ENCODE assay signal across 27 cellular contexts in the genomic region with DNA sequence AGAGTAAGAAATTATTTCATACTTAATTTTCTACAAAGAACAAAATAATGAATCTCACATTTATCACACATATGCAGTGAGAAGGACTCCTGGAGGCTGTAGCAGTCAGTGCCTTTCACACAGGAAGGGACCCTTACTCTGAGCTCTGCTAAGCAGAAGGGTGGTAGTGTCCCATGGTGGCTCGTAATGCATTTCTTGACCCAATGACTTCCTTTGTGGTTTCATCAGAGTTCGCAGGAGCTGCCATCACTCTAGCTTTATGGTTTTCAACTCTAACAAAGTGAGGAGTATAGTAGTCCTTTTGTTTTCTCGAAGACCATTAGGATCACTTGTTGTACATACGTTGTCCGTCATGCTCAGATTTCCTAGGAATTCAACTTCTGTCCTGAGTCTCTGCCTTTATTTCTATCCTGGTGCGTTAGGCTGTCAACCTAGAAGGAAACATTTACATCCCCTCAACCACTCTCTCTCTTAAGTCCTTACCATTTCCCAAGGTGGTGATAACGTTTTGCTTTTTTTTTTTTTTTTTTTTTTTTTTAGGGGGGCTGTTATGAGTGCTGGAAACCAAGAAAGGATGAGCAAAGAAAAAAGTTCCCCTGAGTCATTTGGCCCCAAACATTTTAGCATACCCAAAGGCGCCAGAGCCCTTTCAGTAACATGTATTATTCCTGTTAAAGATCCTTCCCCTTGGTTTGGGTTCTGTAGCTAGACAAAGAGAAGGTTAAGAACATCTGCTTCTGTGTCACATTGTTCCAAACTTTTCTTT. TPM values are rescaled to one million over a fixed set of nuclear protein-coding genes. Genes with fewer than 3 reads are reported as not detected.
DNase-seq lines count a peak whose midpoint lies in the region; ATAC-seq and TF ChIP-seq lines count a peak whose summit lies in the region.
"Had no signal": no experiment of that assay in that cellular context is flagged by ENCODE, and none has a peak within 500 bp of the region (broad histone marks: within the 10 kb centered on the region; RNA-seq: fewer than 3 reads in every experiment).

No MANE protein-coding gene starts in this region.

- no peaks in the 10 kb centered on the region for H3K9me3 ChIP-seq in naive thymus-derived CD4-positive, alpha-beta T cell (ENCODE audit: control insufficient read depth in 2 of 3, low read length in 3 of 3)
- H3K9me3 ChIP-seq: esophagus squamous epithelium, neutrophil, transverse colon had no signal

- peak; percentile 93 to 96 for ATAC-seq in activated T-cell treated with anti-CD3 and anti-CD28 coated beads, Interleukin-2, amount 50 U/mL, for 72 hours (replicated peaks in 1 of 2)
- peak; percentile 84 for ATAC-seq in naive thymus-derived CD4-positive, alpha-beta T cell
- no peak for ATAC-seq in GM18873 (IDR thresholded peaks at IDR 0.05; ENCODE audit: low FRiP score, unreplicated experiment)
- ATAC-seq: Panc1 had no signal

- H3K4me1 ChIP-seq in naive thymus-derived CD4-positive, alpha-beta T cell (ENCODE audit: control insufficient read depth in 2 of 2, insufficient read depth in 2 of 2, low read length in 2 of 2) = peaks cover 0 to 11% of the 10 kb centered on the region in 2 donors
- H3K4me1 ChIP-seq: esophagus squamous epithelium, transverse colon had no signal

- peaks cover 28% of the 10 kb centered on the region for H3K27me3 Mint-ChIP-seq in activated T-cell treated with anti-CD3 and anti-CD28 coated beads, Interleukin-2, amount 50 U/mL, for 72 hours (ENCODE audit: low read depth)
- peaks cover 0 to 20% (median 5%) of the 10 kb centered on the region in 5 donors for H3K27me3 Mint-ChIP-seq in naive thymus-derived CD4-positive, alpha-beta T cell
- H3K27me3 Mint-ChIP-seq: brain had no signal

- H3K4me3 ChIP-seq in Jurkat, Clone E6-1 (ENCODE audit: low read length) = no peak overlapping the region
- no peak overlapping the region for H3K4me3 ChIP-seq in naive thymus-derived CD4-positive, alpha-beta T cell (ENCODE audit: low read length)
- H3K4me3 ChIP-seq: esophagus squamous epithelium, lung, skin epidermis, transverse colon had no signal

- H3K36me3 Mint-ChIP-seq in activated T-cell treated with anti-CD3 and anti-CD28 coated beads, Interleukin-2, amount 50 U/mL, for 72 hours (ENCODE audit: insufficient read depth in 2 of 2) = peaks cover 2 to 4% of the 10 kb centered on the region in 2 donors
- H3K36me3 Mint-ChIP-seq in naive thymus-derived CD4-positive, alpha-beta T cell = no peaks in the 10 kb centered on the region
- H3K36me3 Mint-ChIP-seq: brain had no signal

- intact Hi-C loops in naive thymus-derived CD4-positive, alpha-beta T cell (cut with micrococcal nuclease) = no loop called here

- CTCF ChIA-PET in naive thymus-derived CD4-positive, alpha-beta T cell (lab: Charles Lee) = interaction anchor here (0.6 kb wide), 1 partner anchor 77 kb away, joined by 3 read pairs; no protein-coding TSS in a partner anchor
- CTCF ChIA-PET in HEK293T (lab: Yijun Ruan, JAX) = no interaction called here

- no peak overlapping the region for H3K27ac ChIP-seq in naive thymus-derived CD4-positive, alpha-beta T cell (ENCODE audit: low read depth, low read length)
- H3K27ac ChIP-seq: 22Rv1, esophagus squamous epithelium, neutrophil, skin epidermis, transverse colon had no signal

- POLR2A ChIA-PET in naive thymus-derived CD4-positive, alpha-beta T cell (lab: Charles Lee) = no interaction called here
- POLR2A ChIA-PET in HEK293T (lab: Yijun Ruan, JAX) = no interaction called here

- H3K4me1 Mint-ChIP-seq in activated T-cell treated with anti-CD3 and anti-CD28 coated beads, Interleukin-2, amount 50 U/mL, for 72 hours (ENCODE audit: low read depth) = peaks cover 24% of the 10 kb centered on the region
- peaks cover 0 to 7% (median 0%) of the 10 kb centered on the region in 7 donors for H3K4me1 Mint-ChIP-seq in naive thymus-derived CD4-positive, alpha-beta T cell
- H3K4me1 Mint-ChIP-seq: brain had no signal

- no peaks in the 10 kb centered on the region for H3K36me3 ChIP-seq in naive thymus-derived CD4-positive, alpha-beta T cell (ENCODE audit: control insufficient read depth in 2 of 3, insufficient read depth in 3 of 3, low read length in 3 of 3)
- H3K36me3 ChIP-seq: esophagus squamous epithelium, neutrophil, transverse colon had no signal

- H3K4me3 Mint-ChIP-seq in activated T-cell treated with anti-CD3 and anti-CD28 coated beads, Interleukin-2, amount 50 U/mL, for 72 hours = peak overlapping the region; percentile 47 to 82
- H3K4me3 Mint-ChIP-seq in naive thymus-derived CD4-positive, alpha-beta T cell = peak overlapping the region in 1 of 10 donors; percentile 21
- H3K4me3 Mint-ChIP-seq: activated CD4-positive, alpha-beta T cell treated with anti-CD3 and anti-CD28 coated beads, Interleukin-2, amount 10 ng/mL, durations not matched to agents 7 days and 5 days; brain; T-helper 1 cell treated with Interleukin-12 subunit alpha and Interleukin-12 subunit beta and Interleukin-4 antibody, amounts not matched to agents 30 μg/mL and 1 μg/mL, for 36 hours had no signal

- peaks cover 0 to 2% of the 10 kb centered on the region in 2 donors for H3K9me3 Mint-ChIP-seq in activated T-cell treated with anti-CD3 and anti-CD28 coated beads, Interleukin-2, amount 50 U/mL, for 72 hours
- H3K9me3 Mint-ChIP-seq in naive thymus-derived CD4-positive, alpha-beta T cell = peaks cover 0 to 5% (median 0%) of the 10 kb centered on the region in 11 donors
- H3K9me3 Mint-ChIP-seq: T-helper 1 cell treated with Interleukin-12 subunit alpha and Interleukin-12 subunit beta and Interleukin-4 antibody, amounts not matched to agents 30 μg/mL and 1 μg/mL, for 36 hours had no signal

- no peaks in the 10 kb centered on the region for H3K27me3 ChIP-seq in naive thymus-derived CD4-positive, alpha-beta T cell (ENCODE audit: control insufficient read depth in 2 of 2, insufficient read depth in 2 of 2, low read length in 2 of 2)
- H3K27me3 ChIP-seq: esophagus squamous epithelium, neutrophil, transverse colon had no signal

- H3K27ac Mint-ChIP-seq in activated T-cell treated with anti-CD3 and anti-CD28 coated beads, Interleukin-2, amount 50 U/mL, for 72 hours = peak overlapping the region; percentile 92
- no peak overlapping the region for H3K27ac Mint-ChIP-seq in naive thymus-derived CD4-positive, alpha-beta T cell
- H3K27ac Mint-ChIP-seq: activated CD4-positive, alpha-beta T cell treated with anti-CD3 and anti-CD28 coated beads, Interleukin-2, amount 10 ng/mL, durations not matched to agents 7 days and 5 days; brain; T-helper 1 cell treated with Interleukin-12 subunit alpha and Interleukin-12 subunit beta and Interleukin-4 antibody, amounts not matched to agents 30 μg/mL and 1 μg/mL, for 36 hours had no signal

- peak; percentile 42 for DNase-seq in NK-92 treated with Interleukin-12 subunit alpha and Interleukin-12 subunit beta, amount 100 ng/mL, for 24 hours (lab: John Stamatoyannopoulos, UW)
- no peak for DNase-seq in NK-92 (lab: John Stamatoyannopoulos, UW; ENCODE audit: unreplicated experiment)
- peak; percentile 46 for DNase-seq in Jurkat, Clone E6-1 (ENCODE audit: low read depth, low spot score)
- DNase-seq in activated T-cell treated with anti-CD3 and anti-CD28 coated beads, Interleukin-2, amount 50 U/mL, for 72 hours = peak; percentile 32 to 36
- DNase-seq in naive thymus-derived CD4-positive, alpha-beta T cell = no peak
- DNase-seq in HEK293T (ENCODE audit: extremely low spot score) = no peak
- DNase-seq in OCI-M1 (lab: John Stamatoyannopoulos, UW) = no peak
- DNase-seq: activated CD4-positive, alpha-beta T cell treated with anti-CD3 and anti-CD28 coated beads, Interleukin-2, amount 10 ng/mL, durations not matched to agents 7 days and 5 days; COR-L47; DMS79 treated with DMSO at 0.1 percent for 48 hours; effector CD8-positive, alpha-beta T cell; esophagus squamous epithelium; kidney; NCI-H1092 treated with DMSO at 0.1 percent for 48 hours; NCI-H2081; NCI-H446; SIG-M5; transverse colon had no signal

TF ChIP-seq in HEK293T, 16 proteins besides CTCF, POLR2A, EP300 and RAD21:
- no peak for TF ChIP-seq NFRKB (IDR thresholded peaks at IDR 0.05)

RNA-seq across cellular contexts. Expression of gene GABARAPL1, which starts 37.2 kb away (rescaled TPM):
- polyA plus RNA-seq in Jurkat, Clone E6-1 (2012; ENCODE audit: insufficient read depth, insufficient read length) = 12.3 TPM
- total RNA-seq in activated T-cell treated with anti-CD3 and anti-CD28 coated beads, Interleukin-2, amount 50 U/mL, for 72 hours = 10 to 100 TPM; 15.8 to 20.3 TPM
- total RNA-seq in naive thymus-derived CD4-positive, alpha-beta T cell = 100 to 1,000 TPM in 2 of 5 experiments, 10 to 100 TPM in 2, 1 to 10 TPM in 1; 3.7 to 165 (median 29.4) TPM
- 10 to 100 TPM; 14.7 to 14.9 TPM for polyA plus RNA-seq in naive thymus-derived CD4-positive, alpha-beta T cell

RNA-seq across cellular contexts. Expression of gene KLRD1, which starts 57.8 kb away (rescaled TPM):
- not detected for polyA plus RNA-seq in Jurkat, Clone E6-1 (2012; ENCODE audit: insufficient read depth, insufficient read length)
- total RNA-seq in activated T-cell treated with anti-CD3 and anti-CD28 coated beads, Interleukin-2, amount 50 U/mL, for 72 hours = 1 to 10 TPM; 2.0 to 6.6 TPM
- total RNA-seq in naive thymus-derived CD4-positive, alpha-beta T cell = 10 to 100 TPM in 1 of 5 experiments, 1 to 10 TPM in 3, under 1 TPM in 1; 0.92 to 82.5 (median 1.7) TPM
- polyA plus RNA-seq in naive thymus-derived CD4-positive, alpha-beta T cell = 1 to 10 TPM in 1 of 2 donors, under 1 TPM in 1; 0.68 to 1.9 TPM
- total RNA-seq: LHCN-M2 had no signal

Comparison
In these comparisons a context has a peak if more than half of its experiments do, and no peak if none do; other contexts are left out.
1. DNase-seq: peak in NK-92 treated with Interleukin-12 subunit alpha and Interleukin-12 subunit beta, amount 100 ng/mL, for 24 hours (single experiment), Jurkat, Clone E6-1 (single experiment) and activated T-cell treated with anti-CD3 and anti-CD28 coated beads, Interleukin-2, amount 50 U/mL, for 72 hours (2 of 2); none in NK-92 (single experiment), naive thymus-derived CD4-positive, alpha-beta T cell (0 of 9), HEK293T (single experiment) and OCI-M1 (single experiment).